Comparison of ENCODE assay signal across 19 cellular contexts in genomic region chr2:219172231-219173154, GRCh38. TPM values are rescaled to one million over a fixed set of nuclear protein-coding genes. Genes with fewer than 3 reads are reported as not detected.
A peak's percentile ranks its signal among the peaks of the same experiment; 100 is the strongest.
DNase-seq lines count a peak whose midpoint lies in the region; ATAC-seq and TF ChIP-seq lines count a peak whose summit lies in the region.
"Had no signal": no experiment of that assay in that cellular context is flagged by ENCODE, and none has a peak within 500 bp of the region (broad histone marks: within the 10 kb centered on the region; RNA-seq: fewer than 3 reads in every experiment).

No MANE protein-coding gene starts in this region.

- H3K27ac ChIP-seq in tibial nerve: peak overlapping the region in 3 of 4 donors; percentile 50 to 94 (median 84)
- H3K27ac ChIP-seq: PC-9, SK-N-MC had no signal

- H3K9me3 ChIP-seq in tibial nerve: no peaks in the 10 kb centered on the region

- TF ChIP-seq EP300 in tibial nerve (IDR thresholded peaks at IDR 0.05): no peak

- no peak for TF ChIP-seq CTCF in chondrocyte (IDR thresholded peaks at IDR 0.05)
- no peak for TF ChIP-seq CTCF in tibial nerve (IDR thresholded peaks at IDR 0.05)

- POLR2A ChIA-PET in naive thymus-derived CD8-positive, alpha-beta T cell (lab: Charles Lee): interaction anchor here (1.2 to 18.9 kb wide), 4 partner anchors 9 to 57 kb away, joined by 4 to 674 read pairs (median 9); partner anchors contain the start of genes ANKZF1, ATG9A, NHEJ1 and ZFAND2B

- H3K27ac Mint-ChIP-seq in activated CD4-positive, alpha-beta T cell treated with anti-CD3 and anti-CD28 coated beads, Interleukin-2, amount 10 ng/mL, durations not matched to agents 24 days and 14 days: no peak overlapping the region
- H3K27ac Mint-ChIP-seq in chondrocyte (ENCODE audit: unreplicated experiment): peak overlapping the region; percentile 89
- peak overlapping the region in 6 of 10 donors; percentile 27 to 76 (median 42) for H3K27ac Mint-ChIP-seq in naive thymus-derived CD8-positive, alpha-beta T cell

- 85 to 88% methylated on average over 16 of the region's 16 CpGs for WGBS in tibial nerve, 2 donors

- H3K9me3 Mint-ChIP-seq in activated CD4-positive, alpha-beta T cell treated with anti-CD3 and anti-CD28 coated beads, Interleukin-2, amount 10 ng/mL, durations not matched to agents 24 days and 14 days: no peaks in the 10 kb centered on the region
- no peaks in the 10 kb centered on the region for H3K9me3 Mint-ChIP-seq in chondrocyte (ENCODE audit: low read depth)
- H3K9me3 Mint-ChIP-seq in naive thymus-derived CD8-positive, alpha-beta T cell: no peaks in the 10 kb centered on the region
- H3K9me3 Mint-ChIP-seq: activated naive CD4-positive, alpha-beta T cell treated with anti-CD3 and anti-CD28 coated beads, Interleukin-2, amount 10 ng/mL, durations not matched to agents 7 days and 5 days had no signal

- H3K36me3 ChIP-seq in tibial nerve: peaks cover 0 to 35% (median 19%) of the 10 kb centered on the region in 3 donors

- H3K27me3 Mint-ChIP-seq in activated CD4-positive, alpha-beta T cell treated with anti-CD3 and anti-CD28 coated beads, Interleukin-2, amount 10 ng/mL, durations not matched to agents 24 days and 14 days: no peaks in the 10 kb centered on the region
- H3K27me3 Mint-ChIP-seq in chondrocyte (ENCODE audit: low read depth): no peaks in the 10 kb centered on the region
- no peaks in the 10 kb centered on the region for H3K27me3 Mint-ChIP-seq in naive thymus-derived CD8-positive, alpha-beta T cell
- H3K27me3 Mint-ChIP-seq: activated CD4-positive, alpha-beta T cell treated with anti-CD3 and anti-CD28 coated beads for 36 hours; activated naive CD4-positive, alpha-beta T cell treated with anti-CD3 and anti-CD28 coated beads, Interleukin-2, amount 10 ng/mL, durations not matched to agents 7 days and 5 days had no signal

- intact Hi-C loops in activated CD4-positive, alpha-beta T cell treated with anti-CD3 and anti-CD28 coated beads, Interleukin-2, amount 10 ng/mL, durations not matched to agents 24 days and 14 days (cut with micrococcal nuclease): no loop called here
- intact Hi-C loops in sciatic nerve (cut with DNase I): no loop called here

- peaks cover 38% of the 10 kb centered on the region for H3K36me3 Mint-ChIP-seq in activated CD4-positive, alpha-beta T cell treated with anti-CD3 and anti-CD28 coated beads, Interleukin-2, amount 10 ng/mL, durations not matched to agents 24 days and 14 days (ENCODE audit: low read depth)
- peaks cover 8% of the 10 kb centered on the region for H3K36me3 Mint-ChIP-seq in chondrocyte (ENCODE audit: low read depth)
- H3K36me3 Mint-ChIP-seq in naive thymus-derived CD8-positive, alpha-beta T cell: peaks cover 5 to 43% (median 8%) of the 10 kb centered on the region in 3 donors

- peaks cover 3 to 38% (median 21%) of the 10 kb centered on the region in 4 donors for H3K4me1 ChIP-seq in tibial nerve

- H3K27me3 ChIP-seq in tibial nerve: no peaks in the 10 kb centered on the region

- TF ChIP-seq POLR2A in tibial nerve (IDR thresholded peaks at IDR 0.05): no peak

- no peak for ATAC-seq in naive thymus-derived CD8-positive, alpha-beta T cell
- no peak for ATAC-seq in sciatic nerve
- ATAC-seq: activated CD4-positive, alpha-beta T cell treated with anti-CD3 and anti-CD28 coated beads for 36 hours; left colon had no signal

- H3K4me3 ChIP-seq in tibial nerve: no peak overlapping the region
- H3K4me3 ChIP-seq: PC-9, SK-N-MC had no signal

- peaks cover 26% of the 10 kb centered on the region for H3K4me1 Mint-ChIP-seq in activated CD4-positive, alpha-beta T cell treated with anti-CD3 and anti-CD28 coated beads, Interleukin-2, amount 10 ng/mL, durations not matched to agents 24 days and 14 days
- peaks cover 30% of the 10 kb centered on the region for H3K4me1 Mint-ChIP-seq in chondrocyte (ENCODE audit: low read depth)
- peaks cover 27 to 48% (median 40%) of the 10 kb centered on the region in 4 donors for H3K4me1 Mint-ChIP-seq in naive thymus-derived CD8-positive, alpha-beta T cell

- H3K4me3 Mint-ChIP-seq in activated CD4-positive, alpha-beta T cell treated with anti-CD3 and anti-CD28 coated beads, Interleukin-2, amount 10 ng/mL, durations not matched to agents 24 days and 14 days: no peak overlapping the region
- no peak overlapping the region for H3K4me3 Mint-ChIP-seq in chondrocyte (ENCODE audit: unreplicated experiment)
- H3K4me3 Mint-ChIP-seq in naive thymus-derived CD8-positive, alpha-beta T cell: peak overlapping the region in 2 of 10 donors; percentile 14 to 38
- H3K4me3 Mint-ChIP-seq: activated CD4-positive, alpha-beta T cell treated with anti-CD3 and anti-CD28 coated beads for 36 hours; activated naive CD4-positive, alpha-beta T cell treated with anti-CD3 and anti-CD28 coated beads, Interleukin-2, amount 10 ng/mL, durations not matched to agents 7 days and 5 days had no signal

- DNase-seq in activated CD4-positive, alpha-beta T cell treated with anti-CD3 and anti-CD28 coated beads, Interleukin-2, amount 10 ng/mL, durations not matched to agents 24 days and 14 days: peak; percentile 53
- no peak for DNase-seq in activated CD4-positive, alpha-beta T cell treated with anti-CD3 and anti-CD28 coated beads, Interleukin-2, amount 50 U/mL, for 48 hours
- DNase-seq in chondrocyte (ENCODE audit: low spot score): no peak
- no peak for DNase-seq in naive thymus-derived CD8-positive, alpha-beta T cell
- no peak for DNase-seq in tibial nerve (ENCODE audit: low spot score in 2 of 2)
- DNase-seq in sciatic nerve (ENCODE audit: low spot score): no peak
- DNase-seq in KG1 (lab: John Stamatoyannopoulos, UW): no peak
- DNase-seq in superior temporal gyrus (ENCODE audit: extremely low spot score): no peak
- DNase-seq: 8988T; activated CD4-positive, alpha-beta T cell treated with anti-CD3 and anti-CD28 coated beads for 36 hours; activated naive CD4-positive, alpha-beta T cell treated with anti-CD3 and anti-CD28 coated beads, Interleukin-2, amount 10 ng/mL, durations not matched to agents 7 days and 5 days; foreskin melanocyte; left colon; NCI-H1105 treated with DMSO at 0.1 percent for 48 hours; NCI-H2171 treated with DMSO at 0.1 percent for 48 hours; NCI-H774; PC-9; stimulated activated CD4-positive, alpha-beta T cell treated with anti-CD3 and anti-CD28 coated beads, Interleukin-1b, Interleukin-23, amount 100 ng/mL, for 48 hours had no signal

RNA-seq across cellular contexts. Expression of gene SLC23A3, which starts 2.7 kb away (rescaled TPM):
- total RNA-seq in activated CD4-positive, alpha-beta T cell treated with anti-CD3 and anti-CD28 coated beads, Interleukin-2, amount 10 ng/mL, durations not matched to agents 24 days and 14 days: 1.8 and 2.3 TPM in 2 replicates
- total RNA-seq in chondrocyte (2.0 to 2.7 TPM (median 2.4 TPM) in 3 replicates), tibial nerve (under 1 TPM in 3 of 4 donors, not detected in 1; 0.21 to 0.98 (median 0.30) TPM), sciatic nerve (3.3 TPM)
- total RNA-seq in naive thymus-derived CD8-positive, alpha-beta T cell: 1 to 10 TPM; 2.7 to 3.3 TPM
- polyA plus RNA-seq in naive thymus-derived CD8-positive, alpha-beta T cell: not detected

RNA-seq across cellular contexts. Expression of gene CNPPD1, which starts 4.2 kb away (rescaled TPM):
- total RNA-seq in activated CD4-positive, alpha-beta T cell treated with anti-CD3 and anti-CD28 coated beads, Interleukin-2, amount 10 ng/mL, durations not matched to agents 24 days and 14 days: 62.0 and 62.6 TPM in 2 replicates
- 36.1 to 46.3 TPM (median 43.1 TPM) in 3 replicates for total RNA-seq in chondrocyte
- total RNA-seq in naive thymus-derived CD8-positive, alpha-beta T cell: 10 to 100 TPM; 59.1 to 64.1 TPM
- 10 to 100 TPM; 45.8 to 59.8 (median 50.4) TPM for polyA plus RNA-seq in naive thymus-derived CD8-positive, alpha-beta T cell
- total RNA-seq in tibial nerve: 10 to 100 TPM; 38.8 to 51.3 (median 49.4) TPM
- 55.8 TPM for total RNA-seq in sciatic nerve

RNA-seq across cellular contexts. Expression of gene RETREG2, which starts 5.6 kb away (rescaled TPM):
- total RNA-seq in activated CD4-positive, alpha-beta T cell treated with anti-CD3 and anti-CD28 coated beads, Interleukin-2, amount 10 ng/mL, durations not matched to agents 24 days and 14 days: 54.1 and 57.4 TPM in 2 replicates
- total RNA-seq in chondrocyte: 81.1 to 88.0 TPM (median 85.0 TPM) in 3 replicates
- 100 to 1,000 TPM; 110 to 113 TPM for total RNA-seq in naive thymus-derived CD8-positive, alpha-beta T cell
- polyA plus RNA-seq in naive thymus-derived CD8-positive, alpha-beta T cell: 10 to 100 TPM; 52.0 to 64.3 (median 57.6) TPM
- 10 to 100 TPM; 45.8 to 59.4 (median 54.3) TPM for total RNA-seq in tibial nerve
- total RNA-seq in sciatic nerve: 75.7 TPM

RNA-seq across cellular contexts. Expression of gene NHEJ1, which starts 11.9 kb away (rescaled TPM):
- 20.7 and 22.8 TPM in 2 replicates for total RNA-seq in activated CD4-positive, alpha-beta T cell treated with anti-CD3 and anti-CD28 coated beads, Interleukin-2, amount 10 ng/mL, durations not matched to agents 24 days and 14 days
- 7.3 to 13.3 TPM (median 12.7 TPM) in 3 replicates for total RNA-seq in chondrocyte
- 10 to 100 TPM; 17.0 to 20.1 TPM for total RNA-seq in naive thymus-derived CD8-positive, alpha-beta T cell
- polyA plus RNA-seq in naive thymus-derived CD8-positive, alpha-beta T cell: 10 to 100 TPM; 16.6 to 29.1 (median 23.0) TPM
- 10 to 100 TPM; 12.9 to 27.4 (median 17.6) TPM for total RNA-seq in tibial nerve
- total RNA-seq in sciatic nerve: 15.0 TPM

RNA-seq across cellular contexts. Expression of gene ZFAND2B, which starts 34.1 kb away (rescaled TPM):
- total RNA-seq in activated CD4-positive, alpha-beta T cell treated with anti-CD3 and anti-CD28 coated beads, Interleukin-2, amount 10 ng/mL, durations not matched to agents 24 days and 14 days: 36.7 and 37.4 TPM in 2 replicates
- total RNA-seq in chondrocyte: 28.6 to 29.8 TPM (median 29.3 TPM) in 3 replicates
- total RNA-seq in naive thymus-derived CD8-positive, alpha-beta T cell: 10 to 100 TPM; 69.6 to 81.9 TPM
- polyA plus RNA-seq in naive thymus-derived CD8-positive, alpha-beta T cell: 10 to 100 TPM; 78.1 to 85.1 (median 78.1) TPM
- 10 to 100 TPM; 30.3 to 58.8 (median 50.5) TPM for total RNA-seq in tibial nerve
- total RNA-seq in sciatic nerve: 40.8 TPM
